Comparison of ENCODE assay signal across 11 cellular contexts in the genomic region with DNA sequence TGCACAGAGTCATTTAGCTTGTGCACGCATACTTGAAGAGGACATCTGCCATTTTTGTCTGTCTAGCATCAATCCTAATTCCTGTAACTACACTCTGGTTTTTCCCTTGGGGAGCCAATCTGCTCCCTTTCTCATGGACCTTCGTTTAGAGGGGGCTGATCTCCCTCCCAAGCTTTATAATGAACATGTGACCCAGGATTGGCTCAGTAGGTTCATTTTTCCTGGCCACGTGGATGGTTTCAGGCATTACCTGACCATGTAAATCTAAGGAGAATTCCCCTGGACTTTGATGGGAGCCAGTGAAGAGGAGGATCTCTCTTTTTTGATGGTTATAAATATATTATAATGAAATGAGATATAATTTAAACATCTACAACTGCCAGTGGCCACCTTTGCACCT. TPM values are rescaled to one million over a fixed set of nuclear protein-coding genes. Genes with fewer than 3 reads are reported as not detected.
"Had no signal": no experiment of that assay in that cellular context is flagged by ENCODE, and none has a peak within 500 bp of the region (broad histone marks: within the 10 kb centered on the region; RNA-seq: fewer than 3 reads in every experiment).

No MANE protein-coding gene starts in this region.

- H3K4me3 ChIP-seq: GM23248, GM23338, HAP-1 had no signal

- H3K36me3 ChIP-seq: HAP-1 had no signal

- ATAC-seq: GM23338, HCT116 had no signal

- FAIRE-seq: H1, H54 had no signal

- H3K9me3 ChIP-seq: HAP-1 had no signal

- H3K4me1 ChIP-seq: HAP-1 had no signal

- H3K9ac ChIP-seq: GM23248 had no signal

- H3K27ac ChIP-seq: GM23248 had no signal

- H3K4me2 ChIP-seq: GM23338 had no signal

- DNase-seq: GM23248, GOT3, H7, H9, HCEC 1CT, HFFc6 had no signal

- H2AFZ ChIP-seq: GM23248, GM23338 had no signal

RNA-seq across cellular contexts. Expression of a gene that starts 56.8 kb away (rescaled TPM):
- total RNA-seq: GM23248, HFFc6 had no signal
- polyA plus RNA-seq: GM23248 had no signal
